ENCODE assay signal across 8 cellular contexts in genomic region chrX:136162827-136163427, GRCh38.
A peak's percentile ranks its signal among the peaks of the same experiment; 100 is the strongest.
DNase-seq lines count a peak whose midpoint lies in the region; ATAC-seq and TF ChIP-seq lines count a peak whose summit lies in the region.

No MANE protein-coding gene starts in this region.

- TF ChIP-seq CTCF in astrocyte of the spinal cord (IDR thresholded peaks at IDR 0.05; ENCODE audit: low read depth, low read length): peak; percentile 77

- H3K4me3 ChIP-seq in astrocyte of the spinal cord (ENCODE audit: low read depth, low read length): no peak overlapping the region

- in situ Hi-C loops in astrocyte of the spinal cord (cut with HindIII; ENCODE audit: low sequenced_read_pairs): no loop called here

- DNase-seq in NCI-H446 (lab: John Stamatoyannopoulos, UW) (peak; percentile 10 to 42), NCI-H446 treated with DMSO at 0.1 percent for 48 hours (lab: John Stamatoyannopoulos, UW) (no peak), SW 1271 (lab: John Stamatoyannopoulos, UW) (peak; percentile 47 to 61), astrocyte of the spinal cord (ENCODE audit: low read depth, low spot score) (peak; percentile 50), kidney tubule cell (ENCODE audit: low spot score) (peak; percentile 64)
- peak; percentile 7 for DNase-seq in stimulated activated CD8-positive, alpha-beta memory T cell treated with anti-CD3 and anti-CD28 coated beads, Interleukin-7, amount 100 ng/mL, for 24 hours (ENCODE audit: low read depth)

- peak; percentile 80 for ATAC-seq in HG03432 (IDR thresholded peaks at IDR 0.05; ENCODE audit: unreplicated experiment)
- no peak for ATAC-seq in GM21423 (IDR thresholded peaks at IDR 0.05; ENCODE audit: unreplicated experiment)
